ENCODE assay signal across 10 cellular contexts in the genomic region with DNA sequence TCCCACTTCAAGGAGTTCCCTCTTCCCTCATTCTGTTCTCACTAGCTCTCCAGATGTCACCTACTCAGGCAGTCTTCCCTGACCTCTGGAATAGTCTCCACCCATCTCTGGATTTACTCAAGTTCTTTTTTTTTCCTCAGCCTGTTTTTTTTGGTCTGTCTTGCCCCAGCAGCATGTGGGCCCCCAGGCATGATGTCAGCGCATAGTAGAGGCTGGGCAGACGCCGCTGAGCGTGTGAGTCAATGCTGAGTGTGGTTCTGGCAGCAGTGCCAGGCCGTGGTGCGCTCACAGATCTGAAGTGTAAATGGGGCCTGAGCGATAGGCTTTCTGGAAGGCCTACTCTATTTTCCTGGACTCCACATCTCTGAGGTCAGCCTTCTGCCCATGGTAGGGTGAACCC. TPM values are rescaled to one million over a fixed set of nuclear protein-coding genes. Genes with fewer than 3 reads are reported as not detected.
DNase-seq lines count a peak whose midpoint lies in the region; ATAC-seq and TF ChIP-seq lines count a peak whose summit lies in the region.
"Had no signal": no experiment of that assay in that cellular context is flagged by ENCODE, and none has a peak within 500 bp of the region (broad histone marks: within the 10 kb centered on the region; RNA-seq: fewer than 3 reads in every experiment).

No MANE protein-coding gene starts in this region.

- H3K27me3 Mint-ChIP-seq in activated CD4-positive, alpha-beta memory T cell treated with anti-CD3 and anti-CD28 coated beads, Interleukin-2, amount 10 ng/mL, durations not matched to agents 7 days and 5 days, result no peaks in the 10 kb centered on the region
- H3K27me3 Mint-ChIP-seq: activated CD8-positive, alpha-beta T cell treated with anti-CD3 and anti-CD28 coated beads for 36 hours; brain had no signal

- no peak for ATAC-seq in HG03457 (IDR thresholded peaks at IDR 0.05; ENCODE audit: unreplicated experiment)
- no peak for ATAC-seq in GM21825 (IDR thresholded peaks at IDR 0.05; ENCODE audit: unreplicated experiment)
- ATAC-seq: activated CD8-positive, alpha-beta T cell treated with anti-CD3 and anti-CD28 coated beads for 36 hours had no signal

- DNase-seq in GM03348 (ENCODE audit: low spot score) (peak; percentile 73), RPMI7951 (ENCODE audit: low read depth) (peak; percentile 95), fibroblast of mammary gland (ENCODE audit: low read depth) (peak; percentile 95), skeletal muscle cell (ENCODE audit: low read depth) (peak; percentile 38), DMS153 treated with DMSO at 0.1 percent for 48 hours (lab: John Stamatoyannopoulos, UW; ENCODE audit: unreplicated experiment) (no peak)
- no peak for DNase-seq in activated CD4-positive, alpha-beta memory T cell treated with anti-CD3 and anti-CD28 coated beads, Interleukin-2, amount 10 ng/mL, durations not matched to agents 7 days and 5 days
- DNase-seq: activated CD8-positive, alpha-beta T cell treated with anti-CD3 and anti-CD28 coated beads for 36 hours had no signal

- CTCF ChIA-PET in activated CD4-positive, alpha-beta memory T cell treated with anti-CD3 and anti-CD28 coated beads, Interleukin-2, amount 10 ng/mL, durations not matched to agents 7 days and 5 days (lab: Charles Lee), result no interaction called here

- H3K4me3 ChIP-seq in fibroblast of mammary gland (ENCODE audit: control insufficient read depth, low read depth, low read length) (no peak overlapping the region), skeletal muscle cell (ENCODE audit: low read depth, low read length) (no peak overlapping the region)

- POLR2A ChIA-PET in activated CD4-positive, alpha-beta memory T cell treated with anti-CD3 and anti-CD28 coated beads, Interleukin-2, amount 10 ng/mL, durations not matched to agents 7 days and 5 days (lab: Charles Lee), result no interaction called here

- no peaks in the 10 kb centered on the region for H3K4me1 Mint-ChIP-seq in activated CD4-positive, alpha-beta memory T cell treated with anti-CD3 and anti-CD28 coated beads, Interleukin-2, amount 10 ng/mL, durations not matched to agents 7 days and 5 days
- H3K4me1 Mint-ChIP-seq: brain had no signal

- no peak for TF ChIP-seq CTCF in fibroblast of mammary gland (conservative IDR thresholded peaks at IDR 0.05; ENCODE audit: control insufficient read depth, insufficient read depth, low read depth, low read length)

- H3K9me3 Mint-ChIP-seq in activated CD4-positive, alpha-beta memory T cell treated with anti-CD3 and anti-CD28 coated beads, Interleukin-2, amount 10 ng/mL, durations not matched to agents 7 days and 5 days, result peaks cover 7% of the 10 kb centered on the region
- H3K9me3 Mint-ChIP-seq: activated CD8-positive, alpha-beta T cell treated with anti-CD3 and anti-CD28 coated beads for 36 hours had no signal

- H3K27ac Mint-ChIP-seq in activated CD4-positive, alpha-beta memory T cell treated with anti-CD3 and anti-CD28 coated beads, Interleukin-2, amount 10 ng/mL, durations not matched to agents 7 days and 5 days, result no peak overlapping the region
- H3K27ac Mint-ChIP-seq: activated CD8-positive, alpha-beta T cell treated with anti-CD3 and anti-CD28 coated beads for 36 hours had no signal

- no peaks in the 10 kb centered on the region for H3K36me3 Mint-ChIP-seq in activated CD4-positive, alpha-beta memory T cell treated with anti-CD3 and anti-CD28 coated beads, Interleukin-2, amount 10 ng/mL, durations not matched to agents 7 days and 5 days (ENCODE audit: low read depth)
- H3K36me3 Mint-ChIP-seq: brain had no signal

- H3K4me3 Mint-ChIP-seq in activated CD4-positive, alpha-beta memory T cell treated with anti-CD3 and anti-CD28 coated beads, Interleukin-2, amount 10 ng/mL, durations not matched to agents 7 days and 5 days, result no peak overlapping the region
- H3K4me3 Mint-ChIP-seq: activated CD8-positive, alpha-beta T cell treated with anti-CD3 and anti-CD28 coated beads for 36 hours; brain had no signal

RNA-seq across cellular contexts. Expression of a gene that starts 2.7 kb away (rescaled TPM):
- total RNA-seq in RPMI7951 (2014; rRNA removed; shearing (Covaris generic)), result not detected in 2 replicates
- total RNA-seq in activated CD4-positive, alpha-beta memory T cell treated with anti-CD3 and anti-CD28 coated beads, Interleukin-2, amount 10 ng/mL, durations not matched to agents 7 days and 5 days, result not detected
- total RNA-seq: activated CD8-positive, alpha-beta T cell treated with anti-CD3 and anti-CD28 coated beads for 36 hours had no signal

Comparison
In these comparisons a context has a peak if more than half of its experiments do, and no peak if none do; other contexts are left out.
1. DNase-seq: peak in GM03348 (single experiment), RPMI7951 (single experiment), fibroblast of mammary gland (single experiment) and skeletal muscle cell (single experiment); none in activated CD4-positive, alpha-beta memory T cell treated with anti-CD3 and anti-CD28 coated beads, Interleukin-2, amount 10 ng/mL, durations not matched to agents 7 days and 5 days (single experiment) and DMS153 treated with DMSO at 0.1 percent for 48 hours (single experiment).